ENCODE assay signal across 18 cellular contexts in genomic region chr1:58753431-58753866, GRCh38. TPM values are rescaled to one million over a fixed set of nuclear protein-coding genes. Genes with fewer than 3 reads are reported as not detected.
DNase-seq lines count a peak whose midpoint lies in the region; ATAC-seq and TF ChIP-seq lines count a peak whose summit lies in the region.
"Had no signal": no experiment of that assay in that cellular context is flagged by ENCODE, and none has a peak within 500 bp of the region (broad histone marks: within the 10 kb centered on the region; RNA-seq: fewer than 3 reads in every experiment).

No MANE protein-coding gene starts in this region.

- no peak for ATAC-seq in RWPE2 (ENCODE audit: low read depth)

- H3K9me3 ChIP-seq in RWPE2 (ENCODE audit: severe bottlenecking) (no peaks in the 10 kb centered on the region), esophagus muscularis mucosa (no peaks in the 10 kb centered on the region), thyroid gland (no peaks in the 10 kb centered on the region)
- H3K9me3 ChIP-seq: BE2C, SK-N-SH had no signal

- peak overlapping the region; percentile 13 for H3K27ac Mint-ChIP-seq in neural crest cell (ENCODE audit: unreplicated experiment)
- H3K27ac Mint-ChIP-seq: dendritic cell treated with granulocyte-macrophage colony-stimulating factor and Interleukin-4, amounts not matched to agents 40 ng/mL and 50 ng/mL, for 4 days; T-helper 2 cell treated with Interferon-gamma antibody and Interleukin-4, amounts not matched to agents 5 μg/mL and 100 μg/mL, for 36 hours had no signal

- H3K27me3 ChIP-seq in ACC112 (ENCODE audit: insufficient read depth, low read length) (no peaks in the 10 kb centered on the region), RWPE2 (ENCODE audit: insufficient read depth, poor library complexity, severe bottlenecking) (no peaks in the 10 kb centered on the region), esophagus muscularis mucosa (no peaks in the 10 kb centered on the region), thyroid gland (no peaks in the 10 kb centered on the region)
- H3K27me3 ChIP-seq: BE2C had no signal

- peaks cover 46% of the 10 kb centered on the region for H3K4me1 Mint-ChIP-seq in neural crest cell

- no peak for TF ChIP-seq CTCF in RWPE2 (IDR thresholded peaks at IDR 0.05; ENCODE audit: poor library complexity, severe bottlenecking)
- TF ChIP-seq CTCF in esophagus muscularis mucosa (IDR thresholded peaks at IDR 0.05), result no peak
- no peak for TF ChIP-seq CTCF in neural crest cell (conservative IDR thresholded peaks at IDR 0.05)
- no peak for TF ChIP-seq CTCF in thyroid gland (IDR thresholded peaks at IDR 0.05)

- H2AFZ ChIP-seq in ACC112 (ENCODE audit: low read length, unreplicated experiment), result no peak overlapping the region

- no peaks in the 10 kb centered on the region for H3K9me3 Mint-ChIP-seq in neural crest cell
- H3K9me3 Mint-ChIP-seq: dendritic cell treated with granulocyte-macrophage colony-stimulating factor and Interleukin-4, amounts not matched to agents 40 ng/mL and 50 ng/mL, for 4 days; T-helper 2 cell treated with Interferon-gamma antibody and Interleukin-4, amounts not matched to agents 5 μg/mL and 100 μg/mL, for 36 hours had no signal

- H3K4me1 ChIP-seq in ACC112 (ENCODE audit: control insufficient read depth, insufficient read depth, low read length, unreplicated experiment) (peaks cover 55% of the 10 kb centered on the region), RWPE2 (ENCODE audit: insufficient read depth, poor library complexity, severe bottlenecking) (peaks cover 41% of the 10 kb centered on the region), esophagus muscularis mucosa (peaks cover 15 to 43% (median 40%) of the 10 kb centered on the region in 4 donors), thyroid gland (peaks cover 12 to 27% of the 10 kb centered on the region in 2 donors)
- H3K4me1 ChIP-seq: BE2C had no signal

- no peak overlapping the region for H3K4me3 Mint-ChIP-seq in neural crest cell
- H3K4me3 Mint-ChIP-seq: dendritic cell treated with granulocyte-macrophage colony-stimulating factor and Interleukin-4, amounts not matched to agents 40 ng/mL and 50 ng/mL, for 4 days had no signal

- TF ChIP-seq POLR2A in esophagus muscularis mucosa (IDR thresholded peaks at IDR 0.05; ENCODE audit: low read depth), result no peak
- no peak for TF ChIP-seq POLR2A in thyroid gland (IDR thresholded peaks at IDR 0.05)

- H3K36me3 Mint-ChIP-seq in neural crest cell (ENCODE audit: low read depth), result no peaks in the 10 kb centered on the region

- intact Hi-C loops in esophagus muscularis mucosa (cut with DNase I) (no loop called here), posterior cingulate gyrus (cut with DNase I) (no loop called here), thyroid gland (cut with DNase I) (no loop called here)

- H3K36me3 ChIP-seq in ACC112 (ENCODE audit: insufficient read depth, low read length) (no peaks in the 10 kb centered on the region), RWPE2 (ENCODE audit: low read depth) (no peaks in the 10 kb centered on the region), esophagus muscularis mucosa (no peaks in the 10 kb centered on the region), thyroid gland (no peaks in the 10 kb centered on the region)
- H3K36me3 ChIP-seq: BE2C, WERI-Rb-1 had no signal

- H3K4me3 ChIP-seq in ACC112 (ENCODE audit: low read depth, low read length), result no peak overlapping the region
- no peak overlapping the region for H3K4me3 ChIP-seq in RWPE2 (ENCODE audit: severe bottlenecking)
- H3K4me3 ChIP-seq in esophagus muscularis mucosa, result no peak overlapping the region
- no peak overlapping the region for H3K4me3 ChIP-seq in thyroid gland (replicated peaks in 1 of 3)

- H3K27me3 Mint-ChIP-seq in neural crest cell (ENCODE audit: low read depth), result no peaks in the 10 kb centered on the region
- H3K27me3 Mint-ChIP-seq: dendritic cell treated with granulocyte-macrophage colony-stimulating factor and Interleukin-4, amounts not matched to agents 40 ng/mL and 50 ng/mL, for 4 days had no signal

- H3K27ac ChIP-seq in ACC112 (ENCODE audit: low read depth, low read length), result peak overlapping the region; percentile 88
- H3K27ac ChIP-seq in RWPE2 (ENCODE audit: poor library complexity, severe bottlenecking), result peak overlapping the region; percentile 97
- H3K27ac ChIP-seq in esophagus muscularis mucosa (replicated peaks in 1 of 4), result peak overlapping the region; percentile 43 to 75 (median 60)
- H3K27ac ChIP-seq in thyroid gland, result no peak overlapping the region
- H3K27ac ChIP-seq: WERI-Rb-1 had no signal

- DNase-seq in RWPE2 (ENCODE audit: low spot score), result no peak
- DNase-seq in esophagus muscularis mucosa (ENCODE audit: extremely low spot score), result no peak
- no peak for DNase-seq in neural crest cell (ENCODE audit: low read depth, low spot score)
- DNase-seq in posterior cingulate gyrus, result no peak
- DNase-seq in thyroid gland, result no peak
- DNase-seq in NCI-H2196 (lab: John Stamatoyannopoulos, UW; ENCODE audit: unreplicated experiment), result no peak
- DNase-seq in cortex of kidney (lab: John Stamatoyannopoulos, UW), result no peak
- DNase-seq: activated CD4-positive, alpha-beta T cell treated with anti-CD3 and anti-CD28 coated beads, Interleukin-2, amount 50 U/mL, for 4 hours; activated CD8-positive, alpha-beta memory T cell treated with anti-CD3 and anti-CD28 coated beads, Interleukin-2, amount 50 U/mL, for 48 hours; activated effector memory CD4-positive, alpha-beta T cell treated with anti-CD3 and anti-CD28 coated beads, Interleukin-2, amount 50 U/mL, for 16 hours; BE2C; NCI-H187; SK-N-SH; stimulated activated CD8-positive, alpha-beta memory T cell treated with anti-CD3 and anti-CD28 coated beads, Interleukin-4, amount 100 ng/mL, for 48 hours; WERI-Rb-1 had no signal

- no peak for TF ChIP-seq EP300 in esophagus muscularis mucosa (IDR thresholded peaks at IDR 0.05)

- H3K79me2 ChIP-seq in ACC112 (ENCODE audit: control insufficient read depth, insufficient read depth, low read length, unreplicated experiment), result no peaks in the 10 kb centered on the region

- 82% methylated on average over 4 of the region's 4 CpGs for WGBS in esophagus muscularis mucosa
- WGBS in thyroid gland, 2 donors, result 78 to 89% methylated on average over 4 of the region's 4 CpGs

RNA-seq across cellular contexts. Expression of gene JUN, which starts 30.4 kb away (rescaled TPM):
- total RNA-seq in esophagus muscularis mucosa (100 to 1,000 TPM in 3 of 4 donors, 10 to 100 TPM in 1; 77.7 to 126 (median 111) TPM), neural crest cell (28.7 and 29.0 TPM in 2 replicates), thyroid gland (100 to 1,000 TPM; 124 to 283 (median 133) TPM)

RNA-seq across cellular contexts. Expression of gene MYSM1, which starts 53.6 kb away (rescaled TPM):
- total RNA-seq in esophagus muscularis mucosa (10 to 100 TPM in 3 of 4 donors, 1 to 10 TPM in 1; 9.3 to 17.1 (median 14.0) TPM), neural crest cell (44.0 and 44.8 TPM in 2 replicates), thyroid gland (100 to 1,000 TPM in 1 of 4 donors, 10 to 100 TPM in 3; 27.3 to 114 (median 38.5) TPM)

Comparison
In these comparisons a context has a peak if more than half of its experiments do, and no peak if none do; other contexts are left out.
1. H3K27ac ChIP-seq: peak in ACC112 (single experiment), RWPE2 (single experiment) and esophagus muscularis mucosa (4 of 4); none in thyroid gland (0 of 3).